Comparison of ENCODE assay signal across 2 cellular contexts in the genomic region with DNA sequence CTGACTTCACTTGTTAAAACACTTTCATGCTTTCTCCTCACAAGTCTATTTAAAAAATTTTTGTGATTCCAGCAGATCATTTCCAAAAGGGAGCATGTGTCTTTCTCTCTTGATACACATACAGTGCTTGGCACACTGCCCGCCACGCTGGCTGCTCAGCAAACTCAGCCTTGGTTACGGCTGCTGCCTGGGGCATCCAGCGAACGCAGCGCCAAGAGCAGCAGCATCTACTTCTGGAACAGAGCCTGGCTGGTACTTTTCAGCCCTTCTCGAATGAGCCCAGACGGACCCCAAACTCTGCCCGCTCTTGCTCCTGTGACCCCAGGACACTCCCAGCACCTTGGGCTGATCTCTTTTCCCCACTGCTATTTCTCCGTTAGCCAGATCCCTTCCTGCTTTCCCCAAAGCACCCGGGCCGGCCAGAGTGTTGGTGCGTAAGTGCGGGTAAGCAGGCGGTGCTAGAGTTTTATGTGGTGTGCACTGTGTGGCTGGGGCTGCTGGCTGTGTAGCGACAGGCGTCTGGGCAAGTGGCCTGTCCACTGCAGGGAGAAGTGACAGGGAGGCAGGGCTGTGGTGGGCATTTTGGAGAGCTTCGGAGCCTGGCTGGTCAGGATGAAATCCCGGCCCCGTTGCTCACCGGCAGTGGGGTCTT.
TF ChIP-seq lines count a peak whose summit lies in the region.

No MANE protein-coding gene starts in this region.

TF ChIP-seq in IMR-90, 13 proteins besides CTCF, POLR2A, EP300 and RAD21:
- TF ChIP-seq, protein P1, sequence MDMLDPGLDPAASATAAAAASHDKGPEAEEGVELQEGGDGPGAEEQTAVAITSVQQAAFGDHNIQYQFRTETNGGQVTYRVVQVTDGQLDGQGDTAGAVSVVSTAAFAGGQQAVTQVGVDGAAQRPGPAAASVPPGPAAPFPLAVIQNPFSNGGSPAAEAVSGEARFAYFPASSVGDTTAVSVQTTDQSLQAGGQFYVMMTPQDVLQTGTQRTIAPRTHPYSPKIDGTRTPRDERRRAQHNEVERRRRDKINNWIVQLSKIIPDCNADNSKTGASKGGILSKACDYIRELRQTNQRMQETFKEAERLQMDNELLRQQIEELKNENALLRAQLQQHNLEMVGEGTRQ (IDR thresholded peaks at IDR 0.05; ENCODE audit: low read depth, low read length) = no peak

TF ChIP-seq in GM23338, 12 proteins besides CTCF, POLR2A, EP300 and RAD21:
- TF ChIP-seq EZH2phosphoT487 (IDR thresholded peaks at IDR 0.05; ENCODE audit: unreplicated experiment) (no peak), EZH2 (IDR thresholded peaks at IDR 0.05; ENCODE audit: low read depth, unreplicated experiment) (no peak), ZNF114 (CRISPR knock-in tag; IDR thresholded peaks at IDR 0.05) (no peak), STAT1 (IDR thresholded peaks at IDR 0.05; ENCODE audit: unreplicated experiment) (no peak), CREB1 (CRISPR knock-in tag; IDR thresholded peaks at IDR 0.05; ENCODE audit: low read depth) (no peak), ZNF331 (CRISPR knock-in tag; IDR thresholded peaks at IDR 0.05; ENCODE audit: low read depth) (no peak)
- TF ChIP-seq, protein P2, sequence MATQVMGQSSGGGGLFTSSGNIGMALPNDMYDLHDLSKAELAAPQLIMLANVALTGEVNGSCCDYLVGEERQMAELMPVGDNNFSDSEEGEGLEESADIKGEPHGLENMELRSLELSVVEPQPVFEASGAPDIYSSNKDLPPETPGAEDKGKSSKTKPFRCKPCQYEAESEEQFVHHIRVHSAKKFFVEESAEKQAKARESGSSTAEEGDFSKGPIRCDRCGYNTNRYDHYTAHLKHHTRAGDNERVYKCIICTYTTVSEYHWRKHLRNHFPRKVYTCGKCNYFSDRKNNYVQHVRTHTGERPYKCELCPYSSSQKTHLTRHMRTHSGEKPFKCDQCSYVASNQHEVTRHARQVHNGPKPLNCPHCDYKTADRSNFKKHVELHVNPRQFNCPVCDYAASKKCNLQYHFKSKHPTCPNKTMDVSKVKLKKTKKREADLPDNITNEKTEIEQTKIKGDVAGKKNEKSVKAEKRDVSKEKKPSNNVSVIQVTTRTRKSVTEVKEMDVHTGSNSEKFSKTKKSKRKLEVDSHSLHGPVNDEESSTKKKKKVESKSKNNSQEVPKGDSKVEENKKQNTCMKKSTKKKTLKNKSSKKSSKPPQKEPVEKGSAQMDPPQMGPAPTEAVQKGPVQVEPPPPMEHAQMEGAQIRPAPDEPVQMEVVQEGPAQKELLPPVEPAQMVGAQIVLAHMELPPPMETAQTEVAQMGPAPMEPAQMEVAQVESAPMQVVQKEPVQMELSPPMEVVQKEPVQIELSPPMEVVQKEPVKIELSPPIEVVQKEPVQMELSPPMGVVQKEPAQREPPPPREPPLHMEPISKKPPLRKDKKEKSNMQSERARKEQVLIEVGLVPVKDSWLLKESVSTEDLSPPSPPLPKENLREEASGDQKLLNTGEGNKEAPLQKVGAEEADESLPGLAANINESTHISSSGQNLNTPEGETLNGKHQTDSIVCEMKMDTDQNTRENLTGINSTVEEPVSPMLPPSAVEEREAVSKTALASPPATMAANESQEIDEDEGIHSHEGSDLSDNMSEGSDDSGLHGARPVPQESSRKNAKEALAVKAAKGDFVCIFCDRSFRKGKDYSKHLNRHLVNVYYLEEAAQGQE (IDR thresholded peaks at IDR 0.05; ENCODE audit: unreplicated experiment) = no peak
TF ChIP-seq in GM23338: peak in this region for 0.
